ENCODE assay signal across 10 cellular contexts in genomic region chr14:58844544-58844943, GRCh38.
"Had no signal": no experiment of that assay in that cellular context is flagged by ENCODE, and none has a peak within 500 bp of the region (broad histone marks: within the 10 kb centered on the region; RNA-seq: fewer than 3 reads in every experiment).

No MANE protein-coding gene starts in this region.

- H3K9me3 ChIP-seq: ascending aorta, ovary had no signal

- H3K27ac ChIP-seq: ascending aorta, dorsolateral prefrontal cortex, neural progenitor cell, ovary, WERI-Rb-1 had no signal

- ATAC-seq: activated naive CD8-positive, alpha-beta T cell treated with anti-CD3 and anti-CD28 coated beads, Interleukin-2, amount 50 U/mL, for 24 hours; left ventricle myocardium superior had no signal

- H3K4me3 ChIP-seq: ascending aorta, dorsolateral prefrontal cortex, neural progenitor cell, ovary had no signal

- H3K27me3 ChIP-seq: ascending aorta, dorsolateral prefrontal cortex, neural progenitor cell, ovary had no signal

- DNase-seq: activated CD4-positive, alpha-beta T cell treated with anti-CD3 and anti-CD28 coated beads for 4 hours; activated naive CD4-positive, alpha-beta T cell treated with Interleukin-2 at 50 U/mL for 16 hours; activated naive CD8-positive, alpha-beta T cell treated with anti-CD3 and anti-CD28 coated beads, Interleukin-2, amount 50 U/mL, for 24 hours; dorsolateral prefrontal cortex; hippocampal formation; left ventricle myocardium superior; ovary; WERI-Rb-1 had no signal

- H3K36me3 ChIP-seq: ascending aorta, neural progenitor cell, ovary, WERI-Rb-1 had no signal
